ENCODE assay signal across 8 cellular contexts in the genomic region with DNA sequence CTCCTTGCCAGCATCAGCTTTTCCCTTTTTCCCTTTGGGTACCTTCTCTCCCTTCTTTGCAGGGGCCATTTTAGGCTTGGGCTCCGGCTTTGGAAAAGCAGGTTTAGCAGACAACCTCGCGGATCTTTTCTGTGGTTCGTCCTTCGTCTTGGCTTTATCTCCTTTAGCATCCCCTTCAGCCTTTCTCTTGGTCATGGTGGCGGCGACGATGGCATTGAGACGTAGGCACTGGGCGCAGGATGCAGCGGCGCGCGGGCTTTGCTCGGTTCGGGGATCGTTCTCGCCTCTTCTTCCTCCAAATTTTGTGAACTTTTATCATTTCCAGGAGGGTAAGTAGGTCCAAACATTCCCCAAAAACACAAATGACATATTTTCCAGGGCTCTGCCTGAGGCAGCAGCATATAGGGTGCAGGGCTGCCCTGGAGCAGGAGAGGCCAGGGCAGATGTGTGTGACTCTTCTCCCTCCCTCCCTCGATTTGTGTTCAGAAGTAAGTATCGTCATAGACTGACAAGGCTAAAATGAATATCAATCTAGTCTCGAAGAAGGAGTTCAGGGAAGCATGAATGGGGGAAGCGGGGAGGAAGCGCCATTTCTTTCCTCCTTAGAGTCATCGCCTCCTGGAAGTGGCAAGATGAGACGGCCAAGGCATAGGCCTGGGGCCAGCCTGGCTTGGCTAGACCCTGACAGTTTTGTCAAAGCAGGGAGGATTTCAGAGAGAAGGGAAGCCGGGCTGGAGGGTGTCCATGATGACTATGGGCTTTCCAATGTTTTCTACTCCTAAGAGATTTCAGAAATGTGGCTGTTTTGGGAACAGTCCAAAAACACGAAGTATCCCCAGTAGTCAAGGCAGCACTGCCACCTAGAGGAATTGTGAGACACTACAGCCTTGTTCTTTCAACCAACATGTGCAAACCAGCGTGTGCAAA. TPM values are rescaled to one million over a fixed set of nuclear protein-coding genes. Genes with fewer than 3 reads are reported as not detected.
DNase-seq lines count a peak whose midpoint lies in the region; ATAC-seq and TF ChIP-seq lines count a peak whose summit lies in the region.

No MANE protein-coding gene starts in this region.

- peak; percentile 37 for DNase-seq in DMS153 (lab: John Stamatoyannopoulos, UW)
- DNase-seq in OCI-M2 (lab: John Stamatoyannopoulos, UW; ENCODE audit: unreplicated experiment), result peak; percentile 31
- DNase-seq in activated T-cell treated with anti-CD3 and anti-CD28 coated beads, Interleukin-2, amount 50 U/mL, for 1 hour, result peak; percentile 40
- no peak for DNase-seq in esophagus muscularis mucosa (ENCODE audit: extremely low spot score)
- DNase-seq in naive thymus-derived CD4-positive, alpha-beta T cell, result peak; percentile 21 to 71 (median 59)
- peak; percentile 84 for DNase-seq in stromal cell of bone marrow (ENCODE audit: low read depth)

- H3K27ac ChIP-seq in KMS-11 (no peak overlapping the region), esophagus muscularis mucosa (replicated peaks in 1 of 4) (peak overlapping the region in 3 of 4 donors; percentile 1 to 45 (median 23))
- no peak overlapping the region for H3K27ac ChIP-seq in naive thymus-derived CD4-positive, alpha-beta T cell (ENCODE audit: low read depth, low read length)

- H3K36me3 ChIP-seq in KMS-11 (ENCODE audit: insufficient read depth) (no peaks in the 10 kb centered on the region), esophagus muscularis mucosa (no peaks in the 10 kb centered on the region)
- no peaks in the 10 kb centered on the region for H3K36me3 ChIP-seq in naive thymus-derived CD4-positive, alpha-beta T cell (ENCODE audit: control insufficient read depth in 2 of 3, insufficient read depth in 3 of 3, low read length in 3 of 3)

- H3K27me3 Mint-ChIP-seq in naive thymus-derived CD4-positive, alpha-beta T cell, result peaks cover 0 to 7% (median 4%) of the 10 kb centered on the region in 5 donors

- peak overlapping the region in 1 of 9 donors; percentile 29 for H3K27ac Mint-ChIP-seq in naive thymus-derived CD4-positive, alpha-beta T cell

- no peak overlapping the region for H3K9ac ChIP-seq in KMS-11

- TF ChIP-seq CTCF in KMS-11 (conservative IDR thresholded peaks at IDR 0.05; ENCODE audit: low read depth, low read length) (peak; percentile 94), esophagus muscularis mucosa (IDR thresholded peaks at IDR 0.05) (peak; percentile 90 to 95 (median 91))

- peak overlapping the region; percentile 71; the same call in 1 of the 2 replicates for H2AFZ ChIP-seq in KMS-11 (ENCODE audit: low read depth)

- H3K27me3 ChIP-seq in KMS-11 (ENCODE audit: insufficient read depth, low read depth) (no peaks in the 10 kb centered on the region), esophagus muscularis mucosa (no peaks in the 10 kb centered on the region)
- no peaks in the 10 kb centered on the region for H3K27me3 ChIP-seq in naive thymus-derived CD4-positive, alpha-beta T cell (ENCODE audit: control insufficient read depth in 2 of 2, insufficient read depth in 2 of 2, low read length in 2 of 2)

- H3K4me1 Mint-ChIP-seq in naive thymus-derived CD4-positive, alpha-beta T cell, result peaks cover 0 to 4% (median 0%) of the 10 kb centered on the region in 7 donors

- no peak overlapping the region; the same call in 1 of the 2 replicates for H3K4me2 ChIP-seq in KMS-11

- TF ChIP-seq EP300 in esophagus muscularis mucosa (IDR thresholded peaks at IDR 0.05), result no peak

- ATAC-seq in naive thymus-derived CD4-positive, alpha-beta T cell, result peak; percentile 86
- ATAC-seq in GM18909 (IDR thresholded peaks at IDR 0.05; ENCODE audit: poor library complexity, unreplicated experiment), result no peak

- intact Hi-C loops in esophagus muscularis mucosa (cut with DNase I), result loop anchor here (5.0 to 10.0 kb wide), 2 partner anchors 298 to 331 kb away; no protein-coding TSS in a partner anchor
- intact Hi-C loops in naive thymus-derived CD4-positive, alpha-beta T cell (cut with micrococcal nuclease), result loop anchor here (1.0 to 5.0 kb wide), 5 partner anchors 14 to 398 kb away; no protein-coding TSS in a partner anchor

- 73% methylated on average over 28 of the region's 28 CpGs for WGBS in esophagus muscularis mucosa

- H3K79me2 ChIP-seq in KMS-11 (ENCODE audit: insufficient read depth, low read depth), result no peaks in the 10 kb centered on the region

- no peak overlapping the region for H3K4me3 Mint-ChIP-seq in naive thymus-derived CD4-positive, alpha-beta T cell

- H4K20me1 ChIP-seq in KMS-11 (ENCODE audit: insufficient read depth), result no peaks in the 10 kb centered on the region

- peaks cover 0 to 2% (median 0%) of the 10 kb centered on the region in 11 donors for H3K9me3 Mint-ChIP-seq in naive thymus-derived CD4-positive, alpha-beta T cell

- TF ChIP-seq POLR2A in esophagus muscularis mucosa (IDR thresholded peaks at IDR 0.05; ENCODE audit: low read depth), result no peak

- CTCF ChIA-PET in naive thymus-derived CD4-positive, alpha-beta T cell (lab: Charles Lee), result interaction anchor here (0.9 to 1.1 kb wide), 2 partner anchors 17 to 295 kb away, joined by 3 to 4 read pairs; no protein-coding TSS in a partner anchor

- POLR2A ChIA-PET in naive thymus-derived CD4-positive, alpha-beta T cell (lab: Charles Lee), result interaction anchor here (0.6 kb wide), 1 partner anchor 389 kb away, joined by 4 read pairs; no protein-coding TSS in a partner anchor

- H3K4me1 ChIP-seq in KMS-11 (ENCODE audit: low read depth, poor library complexity, severe bottlenecking), result peaks cover 43% of the 10 kb centered on the region
- peaks cover 0 to 17% (median 14%) of the 10 kb centered on the region in 4 donors for H3K4me1 ChIP-seq in esophagus muscularis mucosa
- no peaks in the 10 kb centered on the region for H3K4me1 ChIP-seq in naive thymus-derived CD4-positive, alpha-beta T cell (ENCODE audit: control insufficient read depth in 2 of 2, insufficient read depth in 2 of 2, low read length in 2 of 2)

- no peaks in the 10 kb centered on the region for H3K36me3 Mint-ChIP-seq in naive thymus-derived CD4-positive, alpha-beta T cell

- no peak overlapping the region for H3K4me3 ChIP-seq in KMS-11 (IDR thresholded peaks at IDR 0.05; ENCODE audit: insufficient read depth, low read depth, low read length)
- peak overlapping the region in 2 of 4 donors; percentile 4 to 29 for H3K4me3 ChIP-seq in esophagus muscularis mucosa
- H3K4me3 ChIP-seq in naive thymus-derived CD4-positive, alpha-beta T cell (ENCODE audit: low read length), result no peak overlapping the region

- no peaks in the 10 kb centered on the region for H3K9me3 ChIP-seq in esophagus muscularis mucosa
- H3K9me3 ChIP-seq in naive thymus-derived CD4-positive, alpha-beta T cell (ENCODE audit: control insufficient read depth in 2 of 3, low read length in 3 of 3), result no peaks in the 10 kb centered on the region

RNA-seq across cellular contexts. Expression of a gene that starts 13.2 kb away (rescaled TPM):
- not detected for total RNA-seq in esophagus muscularis mucosa
- not detected for total RNA-seq in naive thymus-derived CD4-positive, alpha-beta T cell
- not detected for polyA plus RNA-seq in naive thymus-derived CD4-positive, alpha-beta T cell

RNA-seq across cellular contexts. Expression of a gene that starts 43.6 kb away (rescaled TPM):
- total RNA-seq in esophagus muscularis mucosa, result 10 to 100 TPM; 42.3 to 65.8 (median 47.9) TPM
- 10 to 100 TPM; 31.6 to 58.1 (median 35.4) TPM for total RNA-seq in naive thymus-derived CD4-positive, alpha-beta T cell
- 1 to 10 TPM; 6.6 to 8.9 TPM for polyA plus RNA-seq in naive thymus-derived CD4-positive, alpha-beta T cell

Comparison
In these comparisons a context has a peak if more than half of its experiments do, and no peak if none do; other contexts are left out.
1. H3K27ac ChIP-seq: peak in esophagus muscularis mucosa (3 of 4); none in KMS-11 (single experiment) and naive thymus-derived CD4-positive, alpha-beta T cell (single experiment).